In the genomic region with DNA sequence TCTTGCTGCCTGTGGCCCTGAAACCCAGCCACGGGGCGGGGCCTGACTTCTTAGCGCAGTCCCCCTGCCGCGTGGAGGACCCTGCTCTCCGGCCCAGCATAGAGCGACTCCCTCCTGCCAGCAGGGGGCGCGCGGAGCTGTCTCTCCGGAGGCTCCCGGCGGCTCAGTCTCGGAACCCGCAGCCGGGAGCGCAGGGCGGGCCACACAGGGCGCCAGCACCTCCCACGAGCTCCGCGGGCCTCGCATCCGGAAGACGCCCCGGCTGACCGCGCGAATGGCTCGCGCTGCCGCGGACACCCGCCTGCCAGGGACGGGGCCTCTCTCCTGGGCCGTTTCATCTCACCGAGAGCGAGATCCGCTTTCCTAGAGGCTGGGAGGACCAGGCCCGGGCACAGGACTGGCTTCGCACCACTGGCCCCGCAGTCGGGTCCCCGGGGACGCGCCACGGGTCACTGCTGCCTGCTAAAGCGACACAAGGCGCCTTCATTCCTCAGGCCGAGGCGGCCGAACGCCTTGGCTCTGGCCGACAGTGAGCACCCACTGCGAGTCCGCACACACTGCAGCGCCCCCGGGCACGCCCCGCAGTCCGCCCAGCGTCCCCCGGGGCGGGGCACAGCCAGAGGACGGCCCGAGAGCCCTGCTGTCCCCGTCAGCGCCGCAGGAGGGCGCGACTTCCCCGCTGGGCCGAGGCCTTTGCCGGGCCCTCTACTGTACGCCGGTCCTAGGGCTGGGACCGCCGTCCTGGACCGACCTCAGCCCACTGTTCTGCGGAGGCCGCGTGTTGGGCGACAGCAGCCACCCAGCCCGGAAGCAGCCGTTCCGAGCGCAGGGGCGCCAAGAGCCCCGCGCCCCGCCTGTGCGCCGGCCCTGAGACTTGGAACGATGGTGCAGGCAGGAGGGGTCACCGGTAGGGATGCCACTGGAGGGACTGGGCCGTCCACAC, we compare ENCODE assay signal across 1 cellular context.
TF ChIP-seq lines count a peak whose summit lies in the region.

No MANE protein-coding gene starts in this region.

TF ChIP-seq in HepG2, 621 proteins besides CTCF, POLR2A, EP300 and RAD21 (continued from another document and continues in another):
- TF ChIP-seq, protein P1, sequence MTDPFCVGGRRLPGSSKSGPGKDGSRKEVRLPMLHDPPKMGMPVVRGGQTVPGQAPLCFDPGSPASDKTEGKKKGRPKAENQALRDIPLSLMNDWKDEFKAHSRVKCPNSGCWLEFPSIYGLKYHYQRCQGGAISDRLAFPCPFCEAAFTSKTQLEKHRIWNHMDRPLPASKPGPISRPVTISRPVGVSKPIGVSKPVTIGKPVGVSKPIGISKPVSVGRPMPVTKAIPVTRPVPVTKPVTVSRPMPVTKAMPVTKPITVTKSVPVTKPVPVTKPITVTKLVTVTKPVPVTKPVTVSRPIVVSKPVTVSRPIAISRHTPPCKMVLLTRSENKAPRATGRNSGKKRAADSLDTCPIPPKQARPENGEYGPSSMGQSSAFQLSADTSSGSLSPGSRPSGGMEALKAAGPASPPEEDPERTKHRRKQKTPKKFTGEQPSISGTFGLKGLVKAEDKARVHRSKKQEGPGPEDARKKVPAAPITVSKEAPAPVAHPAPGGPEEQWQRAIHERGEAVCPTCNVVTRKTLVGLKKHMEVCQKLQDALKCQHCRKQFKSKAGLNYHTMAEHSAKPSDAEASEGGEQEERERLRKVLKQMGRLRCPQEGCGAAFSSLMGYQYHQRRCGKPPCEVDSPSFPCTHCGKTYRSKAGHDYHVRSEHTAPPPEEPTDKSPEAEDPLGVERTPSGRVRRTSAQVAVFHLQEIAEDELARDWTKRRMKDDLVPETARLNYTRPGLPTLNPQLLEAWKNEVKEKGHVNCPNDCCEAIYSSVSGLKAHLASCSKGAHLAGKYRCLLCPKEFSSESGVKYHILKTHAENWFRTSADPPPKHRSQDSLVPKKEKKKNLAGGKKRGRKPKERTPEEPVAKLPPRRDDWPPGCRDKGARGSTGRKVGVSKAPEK (CRISPR knock-in tag; IDR thresholded peaks at IDR 0.05; ENCODE audit: borderline replicate concordance): no peak; the same call in 1 of the 2 replicates
- TF ChIP-seq DNMT3B (CRISPR knock-in tag; conservative IDR thresholded peaks at IDR 0.05) (peak; percentile 23; the same call in 1 of the 2 replicates), ZNF570 (CRISPR knock-in tag; IDR thresholded peaks at IDR 0.05; ENCODE audit: borderline replicate concordance) (no peak), CHCHD3 (CRISPR knock-in tag; IDR thresholded peaks at IDR 0.05) (0 out of 2 replicates have a peak, but pooled peaks have one; percentile 56), SP5 (CRISPR knock-in tag; IDR thresholded peaks at IDR 0.05; ENCODE audit: borderline replicate concordance, low read depth) (peak; percentile 74), SETDB1 (CRISPR knock-in tag; IDR thresholded peaks at IDR 0.05; ENCODE audit: borderline replicate concordance) (no peak), ZNF430 (CRISPR knock-in tag; IDR thresholded peaks at IDR 0.05) (peak; percentile 78), MXD4 (CRISPR knock-in tag; IDR thresholded peaks at IDR 0.05) (peak; percentile 61; the same call in 1 of the 2 replicates), POLR2G (IDR thresholded peaks at IDR 0.05; ENCODE audit: low read depth, low read length) (peak; percentile 46; the same call in 1 of the 2 replicates), IRX3 (CRISPR knock-in tag; IDR thresholded peaks at IDR 0.05; ENCODE audit: borderline replicate concordance, low read depth) (no peak), PTBP1 (IDR thresholded peaks at IDR 0.05; ENCODE audit: low read depth, low read length, poor library complexity, severe bottlenecking) (no peak), SIX4 (CRISPR knock-in tag; IDR thresholded peaks at IDR 0.05) (no peak), HOXA3 (CRISPR knock-in tag; IDR thresholded peaks at IDR 0.05) (peak; percentile 52; the same call in 1 of the 2 replicates), ZBTB3 (CRISPR knock-in tag; IDR thresholded peaks at IDR 0.05; ENCODE audit: borderline replicate concordance, low read depth) (no peak; the same call in 1 of the 2 replicates), ZNF782 (CRISPR knock-in tag; IDR thresholded peaks at IDR 0.05; ENCODE audit: borderline replicate concordance) (peak; percentile 82; the same call in 1 of the 2 replicates), ZNF552 (CRISPR knock-in tag; IDR thresholded peaks at IDR 0.05; ENCODE audit: borderline replicate concordance) (peak; percentile 47; the same call in 1 of the 2 replicates)
- TF ChIP-seq, protein P2, sequence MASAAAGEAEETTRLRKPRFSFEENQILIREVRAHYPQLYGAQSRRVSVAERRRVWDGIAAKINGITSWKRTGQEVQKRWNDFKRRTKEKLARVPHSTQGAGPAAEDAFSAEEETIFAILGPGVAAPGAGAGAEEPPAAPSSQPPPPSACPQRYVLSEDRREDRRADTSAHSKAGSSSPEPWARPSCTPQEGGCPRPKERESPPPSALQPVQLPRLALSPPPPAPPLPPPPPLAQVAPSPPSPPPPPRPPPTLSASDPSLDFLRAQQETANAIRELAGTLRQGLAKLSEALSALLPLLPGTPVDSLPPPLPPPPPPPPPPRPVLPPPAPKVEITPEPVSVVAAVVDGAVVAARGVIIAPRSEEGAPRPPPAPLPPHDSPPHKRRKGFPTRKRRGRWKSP (CRISPR knock-in tag; IDR thresholded peaks at IDR 0.05): peak; percentile 80
- TF ChIP-seq, protein P3, sequence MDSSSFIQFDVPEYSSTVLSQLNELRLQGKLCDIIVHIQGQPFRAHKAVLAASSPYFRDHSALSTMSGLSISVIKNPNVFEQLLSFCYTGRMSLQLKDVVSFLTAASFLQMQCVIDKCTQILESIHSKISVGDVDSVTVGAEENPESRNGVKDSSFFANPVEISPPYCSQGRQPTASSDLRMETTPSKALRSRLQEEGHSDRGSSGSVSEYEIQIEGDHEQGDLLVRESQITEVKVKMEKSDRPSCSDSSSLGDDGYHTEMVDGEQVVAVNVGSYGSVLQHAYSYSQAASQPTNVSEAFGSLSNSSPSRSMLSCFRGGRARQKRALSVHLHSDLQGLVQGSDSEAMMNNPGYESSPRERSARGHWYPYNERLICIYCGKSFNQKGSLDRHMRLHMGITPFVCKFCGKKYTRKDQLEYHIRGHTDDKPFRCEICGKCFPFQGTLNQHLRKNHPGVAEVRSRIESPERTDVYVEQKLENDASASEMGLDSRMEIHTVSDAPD (CRISPR knock-in tag; IDR thresholded peaks at IDR 0.05): peak; percentile 49
- TF ChIP-seq, protein P4, sequence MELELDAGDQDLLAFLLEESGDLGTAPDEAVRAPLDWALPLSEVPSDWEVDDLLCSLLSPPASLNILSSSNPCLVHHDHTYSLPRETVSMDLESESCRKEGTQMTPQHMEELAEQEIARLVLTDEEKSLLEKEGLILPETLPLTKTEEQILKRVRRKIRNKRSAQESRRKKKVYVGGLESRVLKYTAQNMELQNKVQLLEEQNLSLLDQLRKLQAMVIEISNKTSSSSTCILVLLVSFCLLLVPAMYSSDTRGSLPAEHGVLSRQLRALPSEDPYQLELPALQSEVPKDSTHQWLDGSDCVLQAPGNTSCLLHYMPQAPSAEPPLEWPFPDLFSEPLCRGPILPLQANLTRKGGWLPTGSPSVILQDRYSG (CRISPR knock-in tag; IDR thresholded peaks at IDR 0.05): 0 out of 2 replicates have a peak, but pooled peaks have one; percentile 49
- TF ChIP-seq, protein P5, sequence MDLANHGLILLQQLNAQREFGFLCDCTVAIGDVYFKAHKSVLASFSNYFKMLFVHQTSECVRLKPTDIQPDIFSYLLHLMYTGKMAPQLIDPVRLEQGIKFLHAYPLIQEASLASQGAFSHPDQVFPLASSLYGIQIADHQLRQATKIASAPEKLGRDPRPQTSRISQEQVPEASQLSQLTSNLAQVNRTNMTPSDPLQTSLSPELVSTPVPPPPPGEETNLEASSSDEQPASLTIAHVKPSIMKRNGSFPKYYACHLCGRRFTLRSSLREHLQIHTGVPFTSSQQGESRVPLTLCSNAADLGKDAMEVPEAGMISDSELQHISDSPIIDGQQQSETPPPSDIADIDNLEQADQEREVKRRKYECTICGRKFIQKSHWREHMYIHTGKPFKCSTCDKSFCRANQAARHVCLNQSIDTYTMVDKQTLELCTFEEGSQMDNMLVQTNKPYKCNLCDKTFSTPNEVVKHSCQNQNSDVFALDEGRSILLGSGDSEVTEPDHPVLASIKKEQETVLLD (CRISPR knock-in tag; IDR thresholded peaks at IDR 0.05; ENCODE audit: low read depth): no peak
- TF ChIP-seq, protein P6, sequence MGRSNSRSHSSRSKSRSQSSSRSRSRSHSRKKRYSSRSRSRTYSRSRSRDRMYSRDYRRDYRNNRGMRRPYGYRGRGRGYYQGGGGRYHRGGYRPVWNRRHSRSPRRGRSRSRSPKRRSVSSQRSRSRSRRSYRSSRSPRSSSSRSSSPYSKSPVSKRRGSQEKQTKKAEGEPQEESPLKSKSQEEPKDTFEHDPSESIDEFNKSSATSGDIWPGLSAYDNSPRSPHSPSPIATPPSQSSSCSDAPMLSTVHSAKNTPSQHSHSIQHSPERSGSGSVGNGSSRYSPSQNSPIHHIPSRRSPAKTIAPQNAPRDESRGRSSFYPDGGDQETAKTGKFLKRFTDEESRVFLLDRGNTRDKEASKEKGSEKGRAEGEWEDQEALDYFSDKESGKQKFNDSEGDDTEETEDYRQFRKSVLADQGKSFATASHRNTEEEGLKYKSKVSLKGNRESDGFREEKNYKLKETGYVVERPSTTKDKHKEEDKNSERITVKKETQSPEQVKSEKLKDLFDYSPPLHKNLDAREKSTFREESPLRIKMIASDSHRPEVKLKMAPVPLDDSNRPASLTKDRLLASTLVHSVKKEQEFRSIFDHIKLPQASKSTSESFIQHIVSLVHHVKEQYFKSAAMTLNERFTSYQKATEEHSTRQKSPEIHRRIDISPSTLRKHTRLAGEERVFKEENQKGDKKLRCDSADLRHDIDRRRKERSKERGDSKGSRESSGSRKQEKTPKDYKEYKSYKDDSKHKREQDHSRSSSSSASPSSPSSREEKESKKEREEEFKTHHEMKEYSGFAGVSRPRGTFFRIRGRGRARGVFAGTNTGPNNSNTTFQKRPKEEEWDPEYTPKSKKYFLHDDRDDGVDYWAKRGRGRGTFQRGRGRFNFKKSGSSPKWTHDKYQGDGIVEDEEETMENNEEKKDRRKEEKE (IDR thresholded peaks at IDR 0.05): no peak
- TF ChIP-seq, protein P7, sequence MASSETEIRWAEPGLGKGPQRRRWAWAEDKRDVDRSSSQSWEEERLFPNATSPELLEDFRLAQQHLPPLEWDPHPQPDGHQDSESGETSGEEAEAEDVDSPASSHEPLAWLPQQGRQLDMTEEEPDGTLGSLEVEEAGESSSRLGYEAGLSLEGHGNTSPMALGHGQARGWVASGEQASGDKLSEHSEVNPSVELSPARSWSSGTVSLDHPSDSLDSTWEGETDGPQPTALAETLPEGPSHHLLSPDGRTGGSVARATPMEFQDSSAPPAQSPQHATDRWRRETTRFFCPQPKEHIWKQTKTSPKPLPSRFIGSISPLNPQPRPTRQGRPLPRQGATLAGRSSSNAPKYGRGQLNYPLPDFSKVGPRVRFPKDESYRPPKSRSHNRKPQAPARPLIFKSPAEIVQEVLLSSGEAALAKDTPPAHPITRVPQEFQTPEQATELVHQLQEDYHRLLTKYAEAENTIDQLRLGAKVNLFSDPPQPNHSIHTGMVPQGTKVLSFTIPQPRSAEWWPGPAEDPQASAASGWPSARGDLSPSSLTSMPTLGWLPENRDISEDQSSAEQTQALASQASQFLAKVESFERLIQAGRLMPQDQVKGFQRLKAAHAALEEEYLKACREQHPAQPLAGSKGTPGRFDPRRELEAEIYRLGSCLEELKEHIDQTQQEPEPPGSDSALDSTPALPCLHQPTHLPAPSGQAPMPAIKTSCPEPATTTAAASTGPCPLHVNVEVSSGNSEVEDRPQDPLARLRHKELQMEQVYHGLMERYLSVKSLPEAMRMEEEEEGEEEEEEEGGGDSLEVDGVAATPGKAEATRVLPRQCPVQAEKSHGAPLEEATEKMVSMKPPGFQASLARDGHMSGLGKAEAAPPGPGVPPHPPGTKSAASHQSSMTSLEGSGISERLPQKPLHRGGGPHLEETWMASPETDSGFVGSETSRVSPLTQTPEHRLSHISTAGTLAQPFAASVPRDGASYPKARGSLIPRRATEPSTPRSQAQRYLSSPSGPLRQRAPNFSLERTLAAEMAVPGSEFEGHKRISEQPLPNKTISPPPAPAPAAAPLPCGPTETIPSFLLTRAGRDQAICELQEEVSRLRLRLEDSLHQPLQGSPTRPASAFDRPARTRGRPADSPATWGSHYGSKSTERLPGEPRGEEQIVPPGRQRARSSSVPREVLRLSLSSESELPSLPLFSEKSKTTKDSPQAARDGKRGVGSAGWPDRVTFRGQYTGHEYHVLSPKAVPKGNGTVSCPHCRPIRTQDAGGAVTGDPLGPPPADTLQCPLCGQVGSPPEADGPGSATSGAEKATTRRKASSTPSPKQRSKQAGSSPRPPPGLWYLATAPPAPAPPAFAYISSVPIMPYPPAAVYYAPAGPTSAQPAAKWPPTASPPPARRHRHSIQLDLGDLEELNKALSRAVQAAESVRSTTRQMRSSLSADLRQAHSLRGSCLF (CRISPR knock-in tag; IDR thresholded peaks at IDR 0.05; ENCODE audit: borderline replicate concordance): no peak
- TF ChIP-seq, protein P8, sequence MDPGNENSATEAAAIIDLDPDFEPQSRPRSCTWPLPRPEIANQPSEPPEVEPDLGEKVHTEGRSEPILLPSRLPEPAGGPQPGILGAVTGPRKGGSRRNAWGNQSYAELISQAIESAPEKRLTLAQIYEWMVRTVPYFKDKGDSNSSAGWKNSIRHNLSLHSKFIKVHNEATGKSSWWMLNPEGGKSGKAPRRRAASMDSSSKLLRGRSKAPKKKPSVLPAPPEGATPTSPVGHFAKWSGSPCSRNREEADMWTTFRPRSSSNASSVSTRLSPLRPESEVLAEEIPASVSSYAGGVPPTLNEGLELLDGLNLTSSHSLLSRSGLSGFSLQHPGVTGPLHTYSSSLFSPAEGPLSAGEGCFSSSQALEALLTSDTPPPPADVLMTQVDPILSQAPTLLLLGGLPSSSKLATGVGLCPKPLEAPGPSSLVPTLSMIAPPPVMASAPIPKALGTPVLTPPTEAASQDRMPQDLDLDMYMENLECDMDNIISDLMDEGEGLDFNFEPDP (CRISPR knock-in tag; conservative IDR thresholded peaks at IDR 0.05): peak; percentile 92; the same call in 1 of the 2 replicates
- TF ChIP-seq, protein P9, sequence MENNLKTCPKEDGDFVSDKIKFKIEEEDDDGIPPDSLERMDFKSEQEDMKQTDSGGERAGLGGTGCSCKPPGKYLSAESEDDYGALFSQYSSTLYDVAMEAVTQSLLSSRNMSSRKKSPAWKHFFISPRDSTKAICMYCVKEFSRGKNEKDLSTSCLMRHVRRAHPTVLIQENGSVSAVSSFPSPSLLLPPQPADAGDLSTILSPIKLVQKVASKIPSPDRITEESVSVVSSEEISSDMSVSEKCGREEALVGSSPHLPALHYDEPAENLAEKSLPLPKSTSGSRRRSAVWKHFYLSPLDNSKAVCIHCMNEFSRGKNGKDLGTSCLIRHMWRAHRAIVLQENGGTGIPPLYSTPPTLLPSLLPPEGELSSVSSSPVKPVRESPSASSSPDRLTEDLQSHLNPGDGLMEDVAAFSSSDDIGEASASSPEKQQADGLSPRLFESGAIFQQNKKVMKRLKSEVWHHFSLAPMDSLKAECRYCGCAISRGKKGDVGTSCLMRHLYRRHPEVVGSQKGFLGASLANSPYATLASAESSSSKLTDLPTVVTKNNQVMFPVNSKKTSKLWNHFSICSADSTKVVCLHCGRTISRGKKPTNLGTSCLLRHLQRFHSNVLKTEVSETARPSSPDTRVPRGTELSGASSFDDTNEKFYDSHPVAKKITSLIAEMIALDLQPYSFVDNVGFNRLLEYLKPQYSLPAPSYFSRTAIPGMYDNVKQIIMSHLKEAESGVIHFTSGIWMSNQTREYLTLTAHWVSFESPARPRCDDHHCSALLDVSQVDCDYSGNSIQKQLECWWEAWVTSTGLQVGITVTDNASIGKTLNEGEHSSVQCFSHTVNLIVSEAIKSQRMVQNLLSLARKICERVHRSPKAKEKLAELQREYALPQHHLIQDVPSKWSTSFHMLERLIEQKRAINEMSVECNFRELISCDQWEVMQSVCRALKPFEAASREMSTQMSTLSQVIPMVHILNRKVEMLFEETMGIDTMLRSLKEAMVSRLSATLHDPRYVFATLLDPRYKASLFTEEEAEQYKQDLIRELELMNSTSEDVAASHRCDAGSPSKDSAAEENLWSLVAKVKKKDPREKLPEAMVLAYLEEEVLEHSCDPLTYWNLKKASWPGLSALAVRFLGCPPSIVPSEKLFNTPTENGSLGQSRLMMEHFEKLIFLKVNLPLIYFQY (CRISPR knock-in tag; IDR thresholded peaks at IDR 0.05; ENCODE audit: borderline replicate concordance): peak; percentile 66
